ENCODE assay signal across 10 cellular contexts in the genomic region with DNA sequence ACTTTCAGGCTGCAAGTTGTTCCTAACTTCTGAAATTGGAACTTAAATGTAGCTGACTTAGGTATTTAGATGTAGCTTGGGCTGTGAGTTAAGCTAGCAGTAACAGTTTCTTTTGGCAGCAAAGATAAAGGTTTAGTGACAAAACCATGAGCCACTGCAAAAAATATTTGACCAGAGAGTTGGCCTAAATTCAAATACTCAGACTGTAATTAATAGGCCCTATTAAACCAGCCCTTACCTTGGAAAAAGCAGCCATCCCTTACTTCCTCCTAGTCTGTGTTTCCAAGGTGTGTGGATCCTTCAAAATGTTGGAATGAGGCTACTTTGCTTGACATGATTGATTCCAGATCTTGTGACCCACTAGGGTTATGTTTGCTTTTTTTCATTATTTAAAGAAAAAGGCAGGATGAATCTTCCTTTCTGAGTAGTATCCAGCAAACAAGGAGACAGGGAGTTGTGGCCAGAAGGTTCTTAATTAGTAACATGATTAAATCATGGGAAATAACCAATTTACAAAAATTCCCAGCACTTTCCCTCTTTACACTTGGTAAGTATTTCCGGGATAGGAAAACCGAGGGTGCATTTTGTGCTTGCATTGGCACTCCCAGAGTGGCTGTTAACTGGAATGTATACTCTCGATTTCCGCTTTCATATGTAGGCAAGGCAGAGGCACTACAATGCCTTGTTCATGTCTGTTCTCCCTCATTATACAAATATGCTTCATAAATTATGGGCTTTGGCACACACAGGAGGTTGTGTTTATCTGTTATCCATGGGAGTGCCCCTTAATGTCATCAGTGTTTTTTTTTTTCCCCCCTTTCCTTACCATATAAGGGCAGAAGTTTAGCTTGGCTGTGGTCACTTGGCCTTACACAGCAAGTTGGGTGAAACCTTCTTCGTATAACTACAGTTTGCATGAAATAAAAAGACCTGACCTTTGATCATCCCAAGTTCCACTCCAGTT. TPM values are rescaled to one million over a fixed set of nuclear protein-coding genes. Genes with fewer than 3 reads are reported as not detected.
DNase-seq lines count a peak whose midpoint lies in the region; ATAC-seq and TF ChIP-seq lines count a peak whose summit lies in the region.
"Had no signal": no experiment of that assay in that cellular context is flagged by ENCODE, and none has a peak within 500 bp of the region (broad histone marks: within the 10 kb centered on the region; RNA-seq: fewer than 3 reads in every experiment).

No MANE protein-coding gene starts in this region.

- no peak for ATAC-seq in lower lobe of right lung
- no peak for ATAC-seq in GM21825 (IDR thresholded peaks at IDR 0.05; ENCODE audit: unreplicated experiment)
- ATAC-seq in HG03108 (IDR thresholded peaks at IDR 0.05; ENCODE audit: unreplicated experiment): no peak

- no peaks in the 10 kb centered on the region for H3K9me3 ChIP-seq in ascending aorta
- no peaks in the 10 kb centered on the region for H3K9me3 ChIP-seq in lower lobe of right lung
- H3K9me3 ChIP-seq: neutrophil had no signal

- DNase-seq in LNCaP clone FGC (ENCODE audit: low read depth): peak; percentile 82
- DNase-seq in ascending aorta (ENCODE audit: low spot score in 2 of 2): no peak
- DNase-seq in lower lobe of right lung: no peak
- no peak for DNase-seq in head of caudate nucleus
- no peak for DNase-seq in ecto neural progenitor cell (ENCODE audit: low spot score)
- DNase-seq: DND-41 had no signal

- H2AFZ ChIP-seq in ACC112 (ENCODE audit: low read length, unreplicated experiment): no peak overlapping the region

- H3K79me2 ChIP-seq in ACC112 (ENCODE audit: control insufficient read depth, insufficient read depth, low read length, unreplicated experiment): peaks cover 88% of the 10 kb centered on the region

- H3K27ac ChIP-seq in ACC112 (ENCODE audit: low read depth, low read length) (peak overlapping the region; percentile 92), ascending aorta (peak overlapping the region; percentile 86 to 98), lower lobe of right lung (peak overlapping the region; percentile 92)
- H3K27ac ChIP-seq: neutrophil had no signal

- intact Hi-C loops in ascending aorta (cut with DNase I) (no loop called here), lower lobe of right lung (cut with DNase I) (no loop called here), head of caudate nucleus (cut with DNase I) (no loop called here)

- no peaks in the 10 kb centered on the region for H3K27me3 ChIP-seq in ACC112 (ENCODE audit: insufficient read depth, low read length)
- H3K27me3 ChIP-seq in ascending aorta: no peaks in the 10 kb centered on the region
- peaks cover 2% of the 10 kb centered on the region for H3K27me3 ChIP-seq in lower lobe of right lung (ENCODE audit: low read depth)

- H3K4me1 ChIP-seq in ACC112 (ENCODE audit: control insufficient read depth, insufficient read depth, low read length, unreplicated experiment) (peaks cover 84% of the 10 kb centered on the region), ascending aorta (peaks cover 23 to 72% of the 10 kb centered on the region in 2 donors), lower lobe of right lung (peaks cover 79% of the 10 kb centered on the region)

- H3K4me3 ChIP-seq in ACC112 (ENCODE audit: low read depth, low read length) (peak overlapping the region; percentile 96), LNCaP clone FGC (ENCODE audit: low read depth, low read length) (peak overlapping the region; percentile 93), ascending aorta (peak overlapping the region in 1 of 2 donors; percentile 85), lower lobe of right lung (peak overlapping the region; percentile 100)

- H3K36me3 ChIP-seq in ACC112 (ENCODE audit: insufficient read depth, low read length) (0 out of 2 replicates have a peak, but pooled peaks cover 2% of the 10 kb centered on the region), ascending aorta (peaks cover 11 to 17% of the 10 kb centered on the region in 2 donors), lower lobe of right lung (no peaks in the 10 kb centered on the region)
- H3K36me3 ChIP-seq: neutrophil had no signal

- TF ChIP-seq CTCF in LNCaP clone FGC (IDR thresholded peaks at IDR 0.05; ENCODE audit: control insufficient read depth, extremely low read depth, insufficient read depth): no peak
- no peak for TF ChIP-seq CTCF in ascending aorta (IDR thresholded peaks at IDR 0.05)
- TF ChIP-seq CTCF in lower lobe of right lung (IDR thresholded peaks at IDR 0.05): no peak

RNA-seq across cellular contexts. Expression of gene TPM1, which starts 8.5 kb away (rescaled TPM):
- 813 TPM for total RNA-seq in ascending aorta
- total RNA-seq in lower lobe of right lung: 137 TPM
